Comparison of ENCODE assay signal across 11 cellular contexts in the genomic region with DNA sequence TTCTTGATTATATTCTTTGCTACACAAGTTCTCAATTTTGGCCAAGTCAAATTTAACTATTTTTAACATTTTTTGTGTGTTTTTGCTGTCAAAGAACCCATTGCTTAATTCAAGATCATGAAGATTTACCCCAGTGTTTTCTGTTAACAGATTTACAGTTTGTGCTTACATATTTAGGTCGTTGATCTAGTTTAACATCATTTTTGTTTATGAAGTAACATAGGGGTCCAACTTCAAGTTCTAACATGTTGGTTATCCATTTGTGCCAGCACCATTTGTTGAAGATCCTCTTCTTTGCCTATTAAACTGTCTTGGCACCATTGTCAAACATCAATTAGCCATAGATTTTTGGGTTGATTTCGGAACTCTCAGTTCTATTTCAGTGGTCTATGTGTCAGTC.
"Had no signal": no experiment of that assay in that cellular context is flagged by ENCODE, and none has a peak within 500 bp of the region (broad histone marks: within the 10 kb centered on the region; RNA-seq: fewer than 3 reads in every experiment).

No MANE protein-coding gene starts in this region.

- FAIRE-seq: H1, H54 had no signal

- DNase-seq: GM23248, GOT3, H7, H9, HCEC 1CT, HFFc6 had no signal

- H3K9me3 ChIP-seq: HAP-1 had no signal

- H3K9ac ChIP-seq: GM23248 had no signal

- ATAC-seq: GM23338, HCT116 had no signal

- H2AFZ ChIP-seq: GM23248, GM23338 had no signal

- H3K4me1 ChIP-seq: HAP-1 had no signal

- H3K27ac ChIP-seq: GM23248 had no signal

- H3K4me3 ChIP-seq: GM23248, GM23338, HAP-1 had no signal

- H3K36me3 ChIP-seq: HAP-1 had no signal

- H3K4me2 ChIP-seq: GM23338 had no signal
